ENCODE assay signal across 8 cellular contexts in genomic region chr3:177597325-177598109, GRCh38.
DNase-seq lines count a peak whose midpoint lies in the region; ATAC-seq lines count a peak whose summit lies in the region.

No MANE protein-coding gene starts in this region.

- peaks cover 0 to under 1% (median 0%) of the 10 kb centered on the region in 8 donors for H3K9me3 Mint-ChIP-seq in CD4-positive, alpha-beta memory T cell

- POLR2A ChIA-PET in CD4-positive, alpha-beta memory T cell (lab: Charles Lee; ENCODE audit: partially characterized antibody) = interaction anchor here (0.6 to 4.1 kb wide), 21 partner anchors 42 to 401 kb away, joined by 3 to 42 read pairs (median 5); partner anchors contain the start of gene TBL1XR1

- no peaks in the 10 kb centered on the region for H3K36me3 Mint-ChIP-seq in CD4-positive, alpha-beta memory T cell

- peak; percentile 55 to 67 (median 57) for DNase-seq in CD4-positive, alpha-beta memory T cell
- DNase-seq in NOMO-1 treated with DMSO at 0.1 percent for 48 hours (lab: John Stamatoyannopoulos, UW; ENCODE audit: unreplicated experiment) (peak; percentile 59), anterior cingulate cortex (lab: John Stamatoyannopoulos, UW) (peak in 32 of 58 donors; percentile 5 to 71 (median 44)), NCI-H524 treated with DMSO at 0.1 percent for 48 hours (lab: John Stamatoyannopoulos, UW) (no peak)

- H3K4me3 Mint-ChIP-seq in CD4-positive, alpha-beta memory T cell = peak overlapping the region; percentile 10 to 87 (median 77)

- peak overlapping the region; percentile 60 for H3K27ac ChIP-seq in CD4-positive, alpha-beta memory T cell (ENCODE audit: low read depth, low read length)
- no peak overlapping the region for H3K27ac ChIP-seq in iPS-20b (ENCODE audit: low read length)
- H3K27ac ChIP-seq in skin epidermis = peak overlapping the region; percentile 17 to 86 (median 73)

- CTCF ChIA-PET in CD4-positive, alpha-beta memory T cell (lab: Charles Lee; ENCODE audit: partially characterized antibody) = interaction anchor here (1.0 to 2.3 kb wide), 5 partner anchors 45 to 546 kb away, joined by 4 to 9 read pairs (median 7); partner anchors contain the start of gene TBL1XR1

- H3K9ac ChIP-seq in iPS-20b (ENCODE audit: low read depth, low read length) = no peak overlapping the region

- H3K27ac Mint-ChIP-seq in CD4-positive, alpha-beta memory T cell = peak overlapping the region; percentile 92 to 97 (median 95)

- H3K4me1 Mint-ChIP-seq in CD4-positive, alpha-beta memory T cell = peaks cover 67 to 90% (median 75%) of the 10 kb centered on the region in 4 donors

- H3K4me3 ChIP-seq in CD4-positive, alpha-beta memory T cell (ENCODE audit: low read length in 2 of 2) = peak overlapping the region; percentile 18 to 49
- peak overlapping the region; percentile 10; the same call in 1 of the 2 replicates for H3K4me3 ChIP-seq in iPS-20b (ENCODE audit: low read length)
- H3K4me3 ChIP-seq in skin epidermis = no peak overlapping the region

- no peaks in the 10 kb centered on the region for H3K27me3 Mint-ChIP-seq in CD4-positive, alpha-beta memory T cell

- peaks cover 83% of the 10 kb centered on the region for H3K4me1 ChIP-seq in CD4-positive, alpha-beta memory T cell (ENCODE audit: insufficient read depth, low read length)
- H3K4me1 ChIP-seq in iPS-20b (ENCODE audit: insufficient read depth, low read length) = peaks cover 21% of the 10 kb centered on the region

- H3K27me3 ChIP-seq in CD4-positive, alpha-beta memory T cell (ENCODE audit: insufficient read depth, low read length) = no peaks in the 10 kb centered on the region
- no peaks in the 10 kb centered on the region for H3K27me3 ChIP-seq in iPS-20b (ENCODE audit: insufficient read depth, low read length)

- H3K36me3 ChIP-seq in CD4-positive, alpha-beta memory T cell (ENCODE audit: insufficient read depth, low read length) = no peaks in the 10 kb centered on the region
- H3K36me3 ChIP-seq in iPS-20b (ENCODE audit: insufficient read depth, low read depth, low read length) = no peaks in the 10 kb centered on the region

- ATAC-seq in GM19372 (IDR thresholded peaks at IDR 0.05; ENCODE audit: low read depth, unreplicated experiment) (peak; percentile 62), HG03469 (IDR thresholded peaks at IDR 0.05; ENCODE audit: unreplicated experiment) (peak; percentile 87)

- intact Hi-C loops in CD4-positive, alpha-beta memory T cell (cut with micrococcal nuclease) = loop anchor here (1.0 to 10.0 kb wide), 7 partner anchors 45 to 545 kb away; partner anchors contain the start of gene TBL1XR1

- no peaks in the 10 kb centered on the region for H3K9me3 ChIP-seq in CD4-positive, alpha-beta memory T cell (ENCODE audit: control insufficient read depth in 1 of 2, low read length in 2 of 2)
- no peaks in the 10 kb centered on the region for H3K9me3 ChIP-seq in iPS-20b (ENCODE audit: insufficient read depth, low read depth, low read length)

Comparison
In these comparisons a context has a peak if more than half of its experiments do, and no peak if none do; other contexts are left out.
1. H3K4me3 ChIP-seq: peak in CD4-positive, alpha-beta memory T cell (2 of 2) and iPS-20b (single experiment); none in skin epidermis (0 of 7).